31 cellular contexts compared by ENCODE assay signal in the genomic region with DNA sequence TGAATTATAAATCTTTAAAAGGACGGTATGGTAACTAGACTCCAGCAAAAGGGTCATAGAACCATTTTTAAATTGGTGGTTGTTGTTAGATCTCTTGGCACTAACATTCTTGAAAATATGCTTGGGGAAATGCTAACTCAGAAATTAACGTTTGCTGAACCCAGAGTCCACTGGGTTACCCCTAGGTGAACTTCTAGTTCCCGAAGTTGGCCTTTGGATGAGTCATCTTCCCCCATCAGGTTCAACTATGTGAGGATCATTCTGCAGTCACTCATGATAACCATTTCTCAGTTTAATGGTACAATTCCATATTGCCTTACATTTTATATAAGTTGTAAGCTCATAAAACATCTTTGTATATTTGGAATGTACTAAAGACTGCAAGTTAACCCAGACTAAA.
"Had no signal": no experiment of that assay in that cellular context is flagged by ENCODE, and none has a peak within 500 bp of the region (broad histone marks: within the 10 kb centered on the region; RNA-seq: fewer than 3 reads in every experiment).

No MANE protein-coding gene starts in this region.

- ATAC-seq: activated CD4-positive, alpha-beta T cell treated with anti-CD3 and anti-CD28 coated beads for 36 hours; activated CD8-positive, alpha-beta memory T cell treated with anti-CD3 and anti-CD28 coated beads, Interleukin-2, amount 10 ng/mL, durations not matched to agents 7 days and 5 days; activated CD8-positive, alpha-beta T cell treated with anti-CD3 and anti-CD28 coated beads, Interleukin-2, amount 10 ng/mL, durations not matched to agents 7 days and 5 days; activated naive CD8-positive, alpha-beta T cell treated with anti-CD3 and anti-CD28 coated beads, Interleukin-2, amount 50 U/mL, for 24 hours; gastroesophageal sphincter; T-helper 17 cell had no signal

- H3K36me3 ChIP-seq: adrenal gland, ascending aorta, breast epithelium, cardiac muscle cell, colonic mucosa, esophagus squamous epithelium, gastroesophageal sphincter had no signal

- H3K27me3 ChIP-seq: adrenal gland, ascending aorta, breast epithelium, cardiac muscle cell, colonic mucosa, esophagus squamous epithelium, gastroesophageal sphincter had no signal

- H3K27ac ChIP-seq: adrenal gland, breast epithelium, cardiac muscle cell, colonic mucosa, esophagus squamous epithelium had no signal

- DNase-seq: activated CD4-positive, alpha-beta memory T cell treated with anti-CD3 and anti-CD28 coated beads for 36 hours; activated CD4-positive, alpha-beta T cell treated with anti-CD3 and anti-CD28 coated beads for 36 hours; activated CD4-positive, alpha-beta T cell treated with anti-CD3 and anti-CD28 coated beads, Interleukin-2, amount 10 ng/mL, durations not matched to agents 24 days and 14 days; activated CD4-positive, CD25-positive, alpha-beta regulatory T cell; activated CD4-positive, CD25-positive, alpha-beta regulatory T cell treated with anti-CD3 and anti-CD28 coated beads, Interleukin-2, amount 50 U/mL, for 72 hours; activated CD8-positive, alpha-beta memory T cell treated with anti-CD3 and anti-CD28 coated beads, Interleukin-2, amount 10 ng/mL, durations not matched to agents 7 days and 5 days; activated CD8-positive, alpha-beta memory T cell treated with anti-CD3 and anti-CD28 coated beads, Interleukin-2, amount 50 U/mL, for 4 hours; activated CD8-positive, alpha-beta T cell treated with anti-CD3 and anti-CD28 coated beads, Interleukin-2, amount 10 ng/mL, durations not matched to agents 7 days and 5 days; activated effector memory CD4-positive, alpha-beta T cell treated with anti-CD3 and anti-CD28 coated beads, Interleukin-2, amount 50 U/mL, for 16 hours; activated naive CD4-positive, alpha-beta T cell treated with anti-CD3 and anti-CD28 coated beads for 36 hours; activated naive CD8-positive, alpha-beta T cell treated with anti-CD3 and anti-CD28 coated beads for 36 hours; activated naive CD8-positive, alpha-beta T cell treated with anti-CD3 and anti-CD28 coated beads, Interleukin-2, amount 50 U/mL, for 24 hours; activated T-cell treated with anti-CD3 and anti-CD28 coated beads, Interleukin-2, amount 50 U/mL, for 1 hour; activated T-cell treated with anti-CD3 and anti-CD28 coated beads, Interleukin-2, amount 50 U/mL, for 48 hours; adrenal gland; amygdala; central memory CD4-positive, alpha-beta T cell; cerebellar nuclear complex; colonic mucosa; effector CD8-positive, alpha-beta T cell; erythroblast; esophagus squamous epithelium; foreskin melanocyte; head of caudate nucleus; T-helper 1 cell; T-helper 17 cell; T1000 had no signal

- H3K4me1 ChIP-seq: adrenal gland, breast epithelium, colonic mucosa, esophagus squamous epithelium had no signal

- H3K9me3 ChIP-seq: adrenal gland, ascending aorta, breast epithelium, colonic mucosa, esophagus squamous epithelium, gastroesophageal sphincter had no signal

- H3K4me3 ChIP-seq: adrenal gland, ascending aorta, breast epithelium, cardiac muscle cell, colonic mucosa, esophagus squamous epithelium, gastroesophageal sphincter had no signal
